Comparison of ENCODE assay signal across 17 cellular contexts in the genomic region with DNA sequence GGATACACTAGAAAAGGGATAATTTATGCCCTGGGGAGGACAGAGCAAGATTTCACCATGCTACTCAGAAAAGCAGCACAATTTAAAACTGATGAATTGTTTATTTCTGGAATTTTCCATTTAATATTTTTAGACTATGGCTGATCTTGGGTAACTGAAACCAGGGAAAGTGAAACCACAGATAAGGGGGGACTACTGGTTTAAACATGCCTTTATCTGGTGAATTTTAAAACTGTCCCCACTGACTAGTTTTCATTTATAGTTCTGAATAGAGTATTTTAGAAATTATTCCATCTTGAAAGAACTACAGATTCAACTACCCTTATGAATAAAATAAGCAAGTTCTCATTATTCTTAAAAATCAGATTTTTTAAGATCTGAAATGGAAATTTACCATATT. TPM values are rescaled to one million over a fixed set of nuclear protein-coding genes. Genes with fewer than 3 reads are reported as not detected.
DNase-seq lines count a peak whose midpoint lies in the region; ATAC-seq, FAIRE-seq and TF ChIP-seq lines count a peak whose summit lies in the region.
"Had no signal": no experiment of that assay in that cellular context is flagged by ENCODE, and none has a peak within 500 bp of the region (broad histone marks: within the 10 kb centered on the region; RNA-seq: fewer than 3 reads in every experiment).

No MANE protein-coding gene starts in this region.

- peaks cover 14% of the 10 kb centered on the region for H3K36me3 Mint-ChIP-seq in memory B cell
- peaks cover 49% of the 10 kb centered on the region for H3K36me3 Mint-ChIP-seq in stimulated activated memory B cell treated with anti-CD40 and anti-IgM and Interleukin-4, amounts not matched to agents 10 μg/mL and 1 μg/mL and 100 μg/mL, for 72 hours

- H3K9me1 ChIP-seq in K562 (ENCODE audit: control insufficient read depth, insufficient read depth, low read length), result no peaks in the 10 kb centered on the region

- no peak overlapping the region; a peak in 1 of 20 replicates for H3K4me3 ChIP-seq in BLaER1 treated with 17β-estradiol and CSF1 and Interleukin-3, amounts not matched to agents 10 nM and 100 nM
- H3K4me3 ChIP-seq in K562 (no peak overlapping the region), esophagus muscularis mucosa (no peak overlapping the region)
- H3K4me3 ChIP-seq: GM12878, GM23248, HAP-1, SK-N-MC had no signal

- no peak for DNase-seq in K562 (ENCODE audit: extremely low read depth in 1 of 4, low spot score in 3 of 4)
- no peak for DNase-seq in memory B cell (ENCODE audit: low spot score in 2 of 2)
- DNase-seq in NCI-H1092 treated with DMSO at 0.1 percent for 48 hours (lab: John Stamatoyannopoulos, UW), result no peak
- DNase-seq in esophagus muscularis mucosa (ENCODE audit: extremely low spot score), result no peak
- DNase-seq: AML-193; GM23248; NCI-H1105; NCI-H1694; NCI-H2081 treated with DMSO at 0.1 percent for 48 hours; NK-92 treated with Interleukin-12 subunit alpha and Interleukin-12 subunit beta, amount 100 ng/mL, for 24 hours; SHP77 had no signal

- H4K20me1 ChIP-seq in BLaER1 treated with 17β-estradiol and CSF1 and Interleukin-3, amounts not matched to agents 10 nM and 100 nM, result no peaks in the 10 kb centered on the region
- no peaks in the 10 kb centered on the region for H4K20me1 ChIP-seq in K562 (replicated peaks; ENCODE audit: control insufficient read depth, insufficient read depth, low read length)

- no peaks in the 10 kb centered on the region for H3K79me2 ChIP-seq in K562 (ENCODE audit: control insufficient read depth, insufficient read depth, low read length)

- no peaks in the 10 kb centered on the region for H3K4me1 Mint-ChIP-seq in memory B cell
- H3K4me1 Mint-ChIP-seq in stimulated activated memory B cell treated with anti-CD40 and anti-IgM and Interleukin-4, amounts not matched to agents 10 μg/mL and 1 μg/mL and 100 μg/mL, for 72 hours, result peaks cover 4% of the 10 kb centered on the region

- intact Hi-C loops in K562 (cut with micrococcal nuclease), result no loop called here
- intact Hi-C loops in esophagus muscularis mucosa (cut with DNase I), result no loop called here

- peaks cover 0 to 14% (median 0%) of the 10 kb centered on the region in 11 experiments; a peak in 5 of 22 replicates for H3K9me3 ChIP-seq in BLaER1 treated with 17β-estradiol and CSF1 and Interleukin-3, amounts not matched to agents 10 nM and 100 nM (replicated peaks in 1 of 11)
- H3K9me3 ChIP-seq in K562 (replicated peaks; ENCODE audit: control insufficient read depth, insufficient read depth, low read depth, low read length) (no peaks in the 10 kb centered on the region), esophagus muscularis mucosa (no peaks in the 10 kb centered on the region)
- H3K9me3 ChIP-seq: HAP-1 had no signal

- CTCF ChIA-PET in K562 (lab: Yijun Ruan, JAX; ENCODE audit: low intra/inter-chr PET ratio), result interaction anchor here (0.6 to 0.7 kb wide), 2 partner anchors 8 to 168 kb away, joined by 3 read pairs; no protein-coding TSS in a partner anchor

- H3K36me3 ChIP-seq in BLaER1 treated with 17β-estradiol and CSF1 and Interleukin-3, amounts not matched to agents 10 nM and 100 nM, result peaks cover 46 to 94% (median 63%) of the 10 kb centered on the region in 11 experiments
- H3K36me3 ChIP-seq in K562 (ENCODE audit: control insufficient read depth, insufficient read depth, low read length) (peaks cover 23% of the 10 kb centered on the region; the same call in 1 of the 3 replicates), esophagus muscularis mucosa (peaks cover 20 to 82% (median 52%) of the 10 kb centered on the region in 4 donors)

- no peaks in the 10 kb centered on the region for H3K27me3 ChIP-seq in BLaER1 treated with 17β-estradiol and CSF1 and Interleukin-3, amounts not matched to agents 10 nM and 100 nM
- H3K27me3 ChIP-seq in K562 (ENCODE audit: control insufficient read depth in 2 of 2, insufficient read depth in 2 of 2, low read length in 2 of 2) (no peaks in the 10 kb centered on the region), esophagus muscularis mucosa (no peaks in the 10 kb centered on the region)

- peak overlapping the region in 5 of 11 experiments; percentile 19 to 50 (median 35); a peak in 5 of 22 replicates for H3K27ac ChIP-seq in BLaER1 treated with 17β-estradiol and CSF1 and Interleukin-3, amounts not matched to agents 10 nM and 100 nM
- H3K27ac ChIP-seq in K562 (ENCODE audit: extremely low read depth, low read depth, low read length), result no peak overlapping the region
- no peak overlapping the region for H3K27ac ChIP-seq in esophagus muscularis mucosa (replicated peaks in 1 of 4)
- H3K27ac ChIP-seq: GM23248, SK-N-MC had no signal

- peak overlapping the region; percentile 63 for H3K27ac Mint-ChIP-seq in memory B cell
- no peak overlapping the region for H3K27ac Mint-ChIP-seq in stimulated activated memory B cell treated with anti-CD40 and anti-IgM and Interleukin-4, amounts not matched to agents 10 μg/mL and 1 μg/mL and 100 μg/mL, for 72 hours

- ATAC-seq in K562, result no peak
- no peak for ATAC-seq in memory B cell (ENCODE audit: low read depth)
- ATAC-seq in stimulated activated memory B cell treated with anti-CD40 and anti-IgM and Interleukin-4, amounts not matched to agents 10 μg/mL and 1 μg/mL and 100 μg/mL, for 72 hours, result no peak
- ATAC-seq: GM12878 had no signal

- H3K9ac ChIP-seq in BLaER1 treated with 17β-estradiol and CSF1 and Interleukin-3, amounts not matched to agents 10 nM and 100 nM, result 0 out of 22 replicates have a peak overlapping the region, but pooled peaks of 2 of the 11 experiments have one; percentile 11 to 35
- H3K9ac ChIP-seq in K562 (ENCODE audit: insufficient read depth in 1 of 2, low read depth in 2 of 2, low read length in 2 of 2), result no peak overlapping the region
- H3K9ac ChIP-seq: GM23248 had no signal

- H3K27me3 Mint-ChIP-seq in memory B cell, result no peaks in the 10 kb centered on the region
- no peaks in the 10 kb centered on the region for H3K27me3 Mint-ChIP-seq in stimulated activated memory B cell treated with anti-CD40 and anti-IgM and Interleukin-4, amounts not matched to agents 10 μg/mL and 1 μg/mL and 100 μg/mL, for 72 hours

- TF ChIP-seq RAD21 in K562 (CRISPR knock-in tag; conservative IDR thresholded peaks at IDR 0.05 in 1 of 2, IDR thresholded peaks at IDR 0.05 in 1 of 2), result no peak

- TF ChIP-seq CTCF in K562 (IDR thresholded peaks at IDR 0.05 in 2 of 3, conservative IDR thresholded peaks at IDR 0.05 in 1 of 3; ENCODE audit: insufficient read depth in 2 of 3, low read depth in 1 of 3, low read length in 3 of 3), result no peak
- TF ChIP-seq CTCF in esophagus muscularis mucosa (IDR thresholded peaks at IDR 0.05), result no peak

- no peak overlapping the region for H3K4me3 Mint-ChIP-seq in memory B cell
- no peak overlapping the region for H3K4me3 Mint-ChIP-seq in stimulated activated memory B cell treated with anti-CD40 and anti-IgM and Interleukin-4, amounts not matched to agents 10 μg/mL and 1 μg/mL and 100 μg/mL, for 72 hours

- peaks cover 0 to 23% (median 17%) of the 10 kb centered on the region in 10 experiments; a peak in 17 of 20 replicates for H3K4me1 ChIP-seq in BLaER1 treated with 17β-estradiol and CSF1 and Interleukin-3, amounts not matched to agents 10 nM and 100 nM
- H3K4me1 ChIP-seq in K562 (replicated peaks in 1 of 2; ENCODE audit: control insufficient read depth in 2 of 2, insufficient read depth in 2 of 2, low read length in 2 of 2) (no peaks in the 10 kb centered on the region), esophagus muscularis mucosa (peaks cover 3 to 9% (median 5%) of the 10 kb centered on the region in 4 donors)
- H3K4me1 ChIP-seq: HAP-1 had no signal

- POLR2A ChIA-PET in K562 (lab: Yijun Ruan, JAX), result no interaction called here

- no peak for TF ChIP-seq POLR2A in K562 (conservative IDR thresholded peaks at IDR 0.05)
- TF ChIP-seq POLR2A in esophagus muscularis mucosa (IDR thresholded peaks at IDR 0.05; ENCODE audit: low read depth), result no peak

- no peaks in the 10 kb centered on the region for H3K9me3 Mint-ChIP-seq in memory B cell
- no peaks in the 10 kb centered on the region for H3K9me3 Mint-ChIP-seq in stimulated activated memory B cell treated with anti-CD40 and anti-IgM and Interleukin-4, amounts not matched to agents 10 μg/mL and 1 μg/mL and 100 μg/mL, for 72 hours

- peak overlapping the region in 9 of 11 experiments; percentile 8 to 78 (median 59); a peak in 16 of 22 replicates for H3K4me2 ChIP-seq in BLaER1 treated with 17β-estradiol and CSF1 and Interleukin-3, amounts not matched to agents 10 nM and 100 nM
- H3K4me2 ChIP-seq in K562 (ENCODE audit: insufficient read depth, low read length), result no peak overlapping the region

- FAIRE-seq in G401.6 (lab: Jason Lieb, UNC), result peak; percentile 73
- no peak for FAIRE-seq in K562 (lab: Jason Lieb, UNC)
- FAIRE-seq: GM12878 had no signal

- no TSS peak for BruUV-seq in K562 (replicated peaks; lab: Mats Ljungman, UMichigan)

- TF ChIP-seq EP300 in K562 (IDR thresholded peaks at IDR 0.05; ENCODE audit: low read length), result no peak
- TF ChIP-seq EP300 in esophagus muscularis mucosa (IDR thresholded peaks at IDR 0.05), result no peak

- in situ Hi-C loops in K562 (cut with MboI), result no loop called here

- H2AFZ ChIP-seq in K562 (ENCODE audit: low read depth, low read length), result no peak overlapping the region
- H2AFZ ChIP-seq: GM23248 had no signal

RNA-seq across cellular contexts. Expression of a gene that starts 15.0 kb away (rescaled TPM):
- total RNA-seq in K562 (2011; cell fraction: chromatin; rRNA removed; ENCODE audit: low replicate concordance), result 4.6 and 7.7 TPM in 2 replicates
- total RNA-seq in K562 (2011; cell fraction: nucleolus; rRNA removed), result 3.4 and 4.5 TPM in 2 replicates
- total RNA-seq in K562 (2011; cell fraction: nucleoplasm; rRNA removed), result 6.7 and 8.2 TPM in 2 replicates
- total RNA-seq in K562 (2014; rRNA removed) (31.8 and 47.0 TPM in 2 replicates), K562 (2014; rRNA removed; fragmentation: Illumina TruSeq; extraction: Trizol) (54.7 and 62.0 TPM in 2 replicates), K562 (2015; rRNA removed; fragmentation: Illumina TruSeq; extraction: Trizol) (52.7 and 53.7 TPM in 2 replicates), K562 (2021) (41.2 and 46.1 TPM in 2 replicates), esophagus muscularis mucosa (10 to 100 TPM; 45.4 to 74.8 (median 48.8) TPM)
- polyA plus RNA-seq in K562 (2011; rRNA removed) (24.8 and 60.3 TPM in 2 replicates), K562 (2014; fragmentation: Illumina TruSeq; extraction: Trizol) (32.5 and 33.3 TPM in 2 replicates), K562 (2014; fragmentation: Nextera tagmentation; extraction: Ambion mirVana) (10 to 100 TPM; 33.9 to 59.4 TPM), K562 (2014; rRNA removed) (60.4 and 61.8 TPM in 2 replicates)
- 14.8 and 21.4 TPM in 2 replicates for polyA plus RNA-seq in K562 (2011; cell fraction: cytosol; rRNA removed)
- 7.1 and 8.8 TPM in 2 replicates for polyA plus RNA-seq in K562 (2011; cell fraction: nucleus; rRNA removed)
- 55.7 and 58.1 TPM in 2 replicates for polyA plus RNA-seq in K562 (2012)
- 22.7 and 35.6 TPM in 2 replicates for polyA minus RNA-seq in K562 (2011; rRNA and poly(A)+ RNA removed)
- 5.7 and 10.4 TPM in 2 replicates for polyA minus RNA-seq in K562 (2011; cell fraction: cytosol; rRNA and poly(A)+ RNA removed)
- polyA minus RNA-seq in K562 (2011; cell fraction: nucleus; rRNA and poly(A)+ RNA removed), result 3.4 and 4.4 TPM in 2 replicates

RNA-seq across cellular contexts. Expression of a gene that starts 35.2 kb away (rescaled TPM):
- 15.3 and 44.2 TPM in 2 replicates for total RNA-seq in K562 (2011; cell fraction: chromatin; rRNA removed; ENCODE audit: low replicate concordance)
- 13.7 and 17.2 TPM in 2 replicates for total RNA-seq in K562 (2011; cell fraction: nucleolus; rRNA removed)
- total RNA-seq in K562 (2011; cell fraction: nucleoplasm; rRNA removed), result 22.6 and 36.8 TPM in 2 replicates
- total RNA-seq in K562 (2014; rRNA removed) (13.1 and 15.7 TPM in 2 replicates), K562 (2014; rRNA removed; fragmentation: Illumina TruSeq; extraction: Trizol) (26.0 and 29.3 TPM in 2 replicates), K562 (2015; rRNA removed; fragmentation: Illumina TruSeq; extraction: Trizol) (14.5 and 15.9 TPM in 2 replicates), K562 (2021) (38.3 and 39.2 TPM in 2 replicates), esophagus muscularis mucosa (10 to 100 TPM; 17.4 to 25.3 (median 23.2) TPM)
- polyA plus RNA-seq in K562 (2011; rRNA removed) (13.0 and 18.6 TPM in 2 replicates), K562 (2014; fragmentation: Illumina TruSeq; extraction: Trizol) (19.0 and 19.7 TPM in 2 replicates), K562 (2014; fragmentation: Nextera tagmentation; extraction: Ambion mirVana) (1 to 10 TPM; 6.6 to 8.6 TPM), K562 (2014; rRNA removed) (11.2 and 11.9 TPM in 2 replicates)
- 4.1 and 9.6 TPM in 2 replicates for polyA plus RNA-seq in K562 (2011; cell fraction: cytosol; rRNA removed)
- 5.4 and 6.7 TPM in 2 replicates for polyA plus RNA-seq in K562 (2011; cell fraction: nucleus; rRNA removed)
- 14.2 and 40.6 TPM in 2 replicates for polyA plus RNA-seq in K562 (2012)
- 39.6 and 40.2 TPM in 2 replicates for polyA minus RNA-seq in K562 (2011; rRNA and poly(A)+ RNA removed)
- 20.3 and 32.8 TPM in 2 replicates for polyA minus RNA-seq in K562 (2011; cell fraction: cytosol; rRNA and poly(A)+ RNA removed)
- 8.5 and 9.8 TPM in 2 replicates for polyA minus RNA-seq in K562 (2011; cell fraction: nucleus; rRNA and poly(A)+ RNA removed)
